24 cellular contexts compared by ENCODE assay signal in genomic region chr12:84421103-84421502, GRCh38.
DNase-seq lines count a peak whose midpoint lies in the region; ATAC-seq and TF ChIP-seq lines count a peak whose summit lies in the region.
"Had no signal": no experiment of that assay in that cellular context is flagged by ENCODE, and none has a peak within 500 bp of the region (broad histone marks: within the 10 kb centered on the region; RNA-seq: fewer than 3 reads in every experiment).

No MANE protein-coding gene starts in this region.

- H3K27me3 ChIP-seq in smooth muscle cell (ENCODE audit: low read depth) (no peaks in the 10 kb centered on the region), mesendoderm (ENCODE audit: insufficient read depth, low read length, poor library complexity) (no peaks in the 10 kb centered on the region)
- H3K27me3 ChIP-seq: neutrophil, transverse colon had no signal

- DNase-seq in smooth muscle cell (lab: John Stamatoyannopoulos, UW; ENCODE audit: unreplicated experiment) (no peak), NCI-H446 treated with DMSO at 0.1 percent for 48 hours (lab: John Stamatoyannopoulos, UW) (no peak), HT-29 (ENCODE audit: low spot score) (no peak), mesendoderm (no peak)
- DNase-seq in activated CD8-positive, alpha-beta T cell treated with anti-CD3 and anti-CD28 coated beads, Interleukin-2, amount 10 ng/mL, durations not matched to agents 7 days and 5 days = no peak
- DNase-seq: activated CD4-positive, alpha-beta T cell treated with anti-CD3 and anti-CD28 coated beads, Interleukin-2, amount 50 U/mL, for 4 hours; activated naive CD8-positive, alpha-beta T cell treated with anti-CD3 and anti-CD28 coated beads for 36 hours; C1 segment of cervical spinal cord; Caco-2; caudate nucleus; DMS79 treated with DMSO at 0.1 percent for 48 hours; H9; NCI-H1417; NCI-H2081 treated with DMSO at 0.1 percent for 48 hours; NCI-H446; psoas muscle; stimulated activated CD8-positive, alpha-beta memory T cell treated with anti-CD3 and anti-CD28 coated beads, Interleukin-4, amount 100 ng/mL, for 48 hours; transverse colon had no signal

- H3K4me2 ChIP-seq in smooth muscle cell = no peak overlapping the region
- H3K4me2 ChIP-seq in mesendoderm (ENCODE audit: low read length) = no peak overlapping the region

- H3K79me2 ChIP-seq in smooth muscle cell (ENCODE audit: low read depth) = no peaks in the 10 kb centered on the region
- H3K79me2 ChIP-seq in mesendoderm (ENCODE audit: control insufficient read depth, insufficient read depth, low read length) = no peaks in the 10 kb centered on the region

- no peaks in the 10 kb centered on the region for H3K36me3 ChIP-seq in smooth muscle cell (ENCODE audit: low read depth)
- no peaks in the 10 kb centered on the region for H3K36me3 ChIP-seq in mesendoderm (ENCODE audit: control insufficient read depth, insufficient read depth, low read length)
- H3K36me3 ChIP-seq: neutrophil, transverse colon had no signal

- H2BK15ac ChIP-seq in mesendoderm (replicated peaks; ENCODE audit: low read depth) = no peak overlapping the region

- no peaks in the 10 kb centered on the region for H4K20me1 ChIP-seq in smooth muscle cell (ENCODE audit: low read depth)

- no peaks in the 10 kb centered on the region for H3K79me1 ChIP-seq in mesendoderm (ENCODE audit: low read length)

- H2BK5ac ChIP-seq in mesendoderm (ENCODE audit: low read length) = no peak overlapping the region

- no peak overlapping the region for H3K4me3 Mint-ChIP-seq in activated CD8-positive, alpha-beta T cell treated with anti-CD3 and anti-CD28 coated beads, Interleukin-2, amount 10 ng/mL, durations not matched to agents 7 days and 5 days
- H3K4me3 Mint-ChIP-seq: activated naive CD8-positive, alpha-beta T cell treated with anti-CD3 and anti-CD28 coated beads for 36 hours; dendritic cell treated with granulocyte-macrophage colony-stimulating factor and Interleukin-4, amounts not matched to agents 40 ng/mL and 50 ng/mL, for 4 days; H9 had no signal

- no peaks in the 10 kb centered on the region for H3K36me3 Mint-ChIP-seq in activated CD8-positive, alpha-beta T cell treated with anti-CD3 and anti-CD28 coated beads, Interleukin-2, amount 10 ng/mL, durations not matched to agents 7 days and 5 days (ENCODE audit: low read depth)
- H3K36me3 Mint-ChIP-seq: activated naive CD8-positive, alpha-beta T cell treated with anti-CD3 and anti-CD28 coated beads for 36 hours had no signal

- H3K4me1 ChIP-seq in smooth muscle cell (ENCODE audit: low read depth) (no peaks in the 10 kb centered on the region), mesendoderm (ENCODE audit: control insufficient read depth, low read depth, low read length) (no peaks in the 10 kb centered on the region)
- H3K4me1 ChIP-seq: Caco-2, psoas muscle, transverse colon had no signal

- H2BK120ac ChIP-seq in mesendoderm (ENCODE audit: low read depth, low read length) = no peak overlapping the region

- H3K56ac ChIP-seq in mesendoderm (ENCODE audit: low read length) = no peak overlapping the region

- no peaks in the 10 kb centered on the region for H3K27me3 Mint-ChIP-seq in activated CD8-positive, alpha-beta T cell treated with anti-CD3 and anti-CD28 coated beads, Interleukin-2, amount 10 ng/mL, durations not matched to agents 7 days and 5 days (ENCODE audit: low read depth)
- H3K27me3 Mint-ChIP-seq: activated naive CD8-positive, alpha-beta T cell treated with anti-CD3 and anti-CD28 coated beads for 36 hours; dendritic cell treated with granulocyte-macrophage colony-stimulating factor and Interleukin-4, amounts not matched to agents 40 ng/mL and 50 ng/mL, for 4 days had no signal

- H3K4ac ChIP-seq in mesendoderm (ENCODE audit: low read depth, low read length) = no peak overlapping the region

- no peaks in the 10 kb centered on the region for H3F3A ChIP-seq in smooth muscle cell (ENCODE audit: low read depth)

- no peak overlapping the region for H3K23ac ChIP-seq in mesendoderm (ENCODE audit: low read length)

- H4K8ac ChIP-seq in mesendoderm (ENCODE audit: low read depth, low read length) = no peak overlapping the region

- TF ChIP-seq CTCF in smooth muscle cell (IDR thresholded peaks at IDR 0.05; ENCODE audit: borderline replicate concordance, insufficient read depth, poor library complexity, severe bottlenecking) = no peak

- no peak overlapping the region for H3K18ac ChIP-seq in mesendoderm (ENCODE audit: low read length)

- H2AK5ac ChIP-seq in mesendoderm (ENCODE audit: low read length) = no peak overlapping the region

- peak overlapping the region; percentile 65 for H2AFZ ChIP-seq in smooth muscle cell (ENCODE audit: low read depth)

- ATAC-seq in GM18519 (IDR thresholded peaks at IDR 0.05; ENCODE audit: low FRiP score, unreplicated experiment) (peak; percentile 47), HG02642 (IDR thresholded peaks at IDR 0.05; ENCODE audit: poor library complexity, unreplicated experiment) (peak; percentile 45), HG03342 (IDR thresholded peaks at IDR 0.05; ENCODE audit: unreplicated experiment) (peak; percentile 62)
- ATAC-seq in activated CD8-positive, alpha-beta T cell treated with anti-CD3 and anti-CD28 coated beads, Interleukin-2, amount 10 ng/mL, durations not matched to agents 7 days and 5 days = no peak
- ATAC-seq: psoas muscle, Right ventricle myocardium inferior had no signal

- H3K4me3 ChIP-seq in smooth muscle cell (no peak overlapping the region), mesendoderm (ENCODE audit: low read length) (no peak overlapping the region)
- H3K4me3 ChIP-seq: psoas muscle, transverse colon had no signal

- H3K9me3 ChIP-seq in smooth muscle cell (replicated peaks; ENCODE audit: low read depth) = no peaks in the 10 kb centered on the region
- H3K9me3 ChIP-seq: Caco-2, neutrophil, psoas muscle, transverse colon had no signal

- H4K5ac ChIP-seq in mesendoderm (ENCODE audit: low read length) = no peak overlapping the region

- CTCF ChIA-PET in activated CD8-positive, alpha-beta T cell treated with anti-CD3 and anti-CD28 coated beads, Interleukin-2, amount 10 ng/mL, durations not matched to agents 7 days and 5 days (lab: Charles Lee) = no interaction called here

- H3K27ac Mint-ChIP-seq in activated CD8-positive, alpha-beta T cell treated with anti-CD3 and anti-CD28 coated beads, Interleukin-2, amount 10 ng/mL, durations not matched to agents 7 days and 5 days = no peak overlapping the region
- H3K27ac Mint-ChIP-seq: activated naive CD8-positive, alpha-beta T cell treated with anti-CD3 and anti-CD28 coated beads for 36 hours; dendritic cell treated with granulocyte-macrophage colony-stimulating factor and Interleukin-4, amounts not matched to agents 40 ng/mL and 50 ng/mL, for 4 days; H9 had no signal

- no peaks in the 10 kb centered on the region for H3K4me1 Mint-ChIP-seq in activated CD8-positive, alpha-beta T cell treated with anti-CD3 and anti-CD28 coated beads, Interleukin-2, amount 10 ng/mL, durations not matched to agents 7 days and 5 days (ENCODE audit: low read depth)
- H3K4me1 Mint-ChIP-seq: activated naive CD8-positive, alpha-beta T cell treated with anti-CD3 and anti-CD28 coated beads for 36 hours; H9 had no signal

- H3K9ac ChIP-seq in smooth muscle cell (ENCODE audit: low read depth) (no peak overlapping the region), mesendoderm (ENCODE audit: low read length) (no peak overlapping the region)

- H3K27ac ChIP-seq in smooth muscle cell (ENCODE audit: low read depth) = no peak overlapping the region
- no peak overlapping the region for H3K27ac ChIP-seq in mesendoderm (ENCODE audit: low read depth, low read length)
- H3K27ac ChIP-seq: neutrophil, psoas muscle, transverse colon had no signal

- H3K9me3 Mint-ChIP-seq in activated CD8-positive, alpha-beta T cell treated with anti-CD3 and anti-CD28 coated beads, Interleukin-2, amount 10 ng/mL, durations not matched to agents 7 days and 5 days (ENCODE audit: insufficient read depth) = no peaks in the 10 kb centered on the region
- H3K9me3 Mint-ChIP-seq: activated naive CD8-positive, alpha-beta T cell treated with anti-CD3 and anti-CD28 coated beads for 36 hours; dendritic cell treated with granulocyte-macrophage colony-stimulating factor and Interleukin-4, amounts not matched to agents 40 ng/mL and 50 ng/mL, for 4 days; H9 had no signal

- POLR2A ChIA-PET in activated CD8-positive, alpha-beta T cell treated with anti-CD3 and anti-CD28 coated beads, Interleukin-2, amount 10 ng/mL, durations not matched to agents 7 days and 5 days (lab: Charles Lee) = no interaction called here
